ENCODE assay signal across 1 cellular context in the genomic region with DNA sequence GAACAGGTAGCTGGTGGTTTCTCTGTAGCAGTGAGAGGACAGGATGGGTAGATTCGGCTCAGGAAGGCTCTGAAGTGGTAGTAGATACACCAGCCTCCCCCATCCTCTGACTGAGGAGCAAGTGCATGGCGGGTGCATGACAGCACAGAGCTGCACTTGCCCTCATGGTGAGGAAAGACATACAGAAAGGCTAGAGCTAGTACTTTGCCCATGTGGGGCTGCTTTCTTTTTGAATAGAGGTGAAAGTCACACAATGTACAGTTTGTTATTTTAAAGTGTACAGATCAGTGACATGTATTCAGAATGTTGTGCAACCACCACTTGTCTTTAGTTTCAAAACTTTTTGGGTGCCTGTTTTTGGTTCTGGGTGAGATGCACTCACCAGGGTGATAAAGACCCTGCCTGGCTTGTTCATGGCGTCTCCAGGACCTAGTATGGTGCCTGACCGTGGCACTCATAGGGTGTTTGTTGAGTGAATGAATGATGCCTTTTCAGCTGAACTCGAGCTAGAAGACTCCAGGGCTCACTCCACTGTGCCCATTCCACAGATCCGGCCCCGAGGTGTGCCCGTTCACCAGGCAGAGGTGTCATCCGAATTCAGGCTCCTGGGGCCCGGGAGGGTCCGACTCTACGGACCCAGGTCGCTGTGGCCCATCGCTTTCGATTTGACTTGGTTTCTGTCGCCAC.
TF ChIP-seq lines count a peak whose summit lies in the region.

No MANE protein-coding gene starts in this region.

TF ChIP-seq in IMR-90, 13 proteins besides CTCF, POLR2A, EP300 and RAD21 (continued from another document):
- no peak for TF ChIP-seq RCOR1 (IDR thresholded peaks at IDR 0.05; ENCODE audit: insufficient replicate concordance, low read length)
